ENCODE assay signal across 13 cellular contexts in genomic region chr22:48490513-48491411, GRCh38.
DNase-seq lines count a peak whose midpoint lies in the region; ATAC-seq and TF ChIP-seq lines count a peak whose summit lies in the region.
"Had no signal": no experiment of that assay in that cellular context is flagged by ENCODE, and none has a peak within 500 bp of the region (broad histone marks: within the 10 kb centered on the region; RNA-seq: fewer than 3 reads in every experiment).

No MANE protein-coding gene starts in this region.

- H3K27me3 ChIP-seq in dorsolateral prefrontal cortex = peaks cover 0 to 16% (median 0%) of the 10 kb centered on the region in 45 donors
- peaks cover 0 to 24% (median 12%) of the 10 kb centered on the region in 4 donors for H3K27me3 ChIP-seq in upper lobe of left lung

- peak overlapping the region; percentile 52 to 85 (median 73) for H3K4me3 ChIP-seq in dorsolateral prefrontal cortex
- peak overlapping the region in 3 of 4 donors; percentile 58 to 64 (median 59) for H3K4me3 ChIP-seq in upper lobe of left lung

- TF ChIP-seq CTCF in dorsolateral prefrontal cortex (IDR thresholded peaks at IDR 0.05 in 54 of 56, conservative IDR thresholded peaks at IDR 0.05 in 2 of 56; ENCODE audit: low read depth in 1 of 56, partially characterized antibody in 56 of 56) = no peak
- no peak for TF ChIP-seq CTCF in nephron progenitor cell (IDR thresholded peaks at IDR 0.05)
- TF ChIP-seq CTCF in upper lobe of left lung (IDR thresholded peaks at IDR 0.05) = no peak

- no peak for TF ChIP-seq EP300 in upper lobe of left lung (IDR thresholded peaks at IDR 0.05)

- H3K9me3 ChIP-seq in upper lobe of left lung = no peaks in the 10 kb centered on the region

- 9 to 11% methylated on average over 32 to 51 of the region's 51 CpGs for WGBS in upper lobe of left lung, 2 donors

- peaks cover 43% of the 10 kb centered on the region for H3K4me1 Mint-ChIP-seq in nephron progenitor cell
- H3K4me1 Mint-ChIP-seq: activated naive CD8-positive, alpha-beta T cell treated with anti-CD3 and anti-CD28 coated beads, Interleukin-2, amount 10 ng/mL, durations not matched to agents 7 days and 5 days had no signal

- no peak for ATAC-seq in Right ventricle myocardium superior (ENCODE audit: poor library complexity)
- no peak for ATAC-seq in Right ventricle myocardium inferior
- ATAC-seq in upper lobe of left lung (ENCODE audit: low FRiP score in 2 of 2) = no peak

- H3K27ac Mint-ChIP-seq in nephron progenitor cell = no peak overlapping the region
- H3K27ac Mint-ChIP-seq: activated naive CD8-positive, alpha-beta T cell treated with anti-CD3 and anti-CD28 coated beads, Interleukin-2, amount 10 ng/mL, durations not matched to agents 7 days and 5 days had no signal

- H3K4me3 Mint-ChIP-seq in nephron progenitor cell = peak overlapping the region; percentile 82
- H3K4me3 Mint-ChIP-seq: activated naive CD8-positive, alpha-beta T cell treated with anti-CD3 and anti-CD28 coated beads, Interleukin-2, amount 10 ng/mL, durations not matched to agents 7 days and 5 days had no signal

- DNase-seq in Right ventricle myocardium superior = peak; percentile 24
- DNase-seq in Right ventricle myocardium inferior (ENCODE audit: missing footprints) = no peak
- peak in 5 of 10 donors; percentile 25 to 66 (median 35) for DNase-seq in dorsolateral prefrontal cortex
- DNase-seq in nephron progenitor cell = no peak
- DNase-seq in upper lobe of left lung = peak in 1 of 2 donors; percentile 71
- no peak for DNase-seq in amniotic stem cell (lab: John Stamatoyannopoulos, UW)
- no peak for DNase-seq in NCI-H510A (lab: John Stamatoyannopoulos, UW)
- no peak for DNase-seq in activated naive CD4-positive, alpha-beta T cell (lab: John Stamatoyannopoulos, UW)
- DNase-seq: activated naive CD8-positive, alpha-beta T cell treated with anti-CD3 and anti-CD28 coated beads, Interleukin-2, amount 10 ng/mL, durations not matched to agents 7 days and 5 days; AML-193; left colon; NCI-H2081 treated with DMSO at 0.1 percent for 48 hours; stimulated activated CD4-positive, alpha-beta T cell treated with anti-CD3 and anti-CD28 coated beads, Interleukin-2, amount 100 ng/mL, for 24 hours had no signal

- H3K36me3 Mint-ChIP-seq in nephron progenitor cell (ENCODE audit: low read depth) = no peaks in the 10 kb centered on the region
- H3K36me3 Mint-ChIP-seq: activated naive CD8-positive, alpha-beta T cell treated with anti-CD3 and anti-CD28 coated beads, Interleukin-2, amount 10 ng/mL, durations not matched to agents 7 days and 5 days had no signal

- H3K27me3 Mint-ChIP-seq in nephron progenitor cell (ENCODE audit: low read depth, poor library complexity) = peaks cover 65% of the 10 kb centered on the region

- no peaks in the 10 kb centered on the region for H3K36me3 ChIP-seq in upper lobe of left lung

- intact Hi-C loops in Right ventricle myocardium superior (cut with DNase I) (loop anchor here (5.0 kb wide), 1 partner anchor 1643 kb away; no protein-coding TSS in a partner anchor), Right ventricle myocardium inferior (cut with DNase I) (loop anchor here (10.0 kb wide), 1 partner anchor 1646 kb away; no protein-coding TSS in a partner anchor), dorsolateral prefrontal cortex (cut with DNase I) (loop anchor here (5.0 to 10.0 kb wide), 4 partner anchors 77 to 1693 kb away; no protein-coding TSS in a partner anchor)

- TF ChIP-seq POLR2A in upper lobe of left lung (IDR thresholded peaks at IDR 0.05) = no peak

- no peaks in the 10 kb centered on the region for H3K9me3 Mint-ChIP-seq in nephron progenitor cell
- H3K9me3 Mint-ChIP-seq: activated naive CD8-positive, alpha-beta T cell treated with anti-CD3 and anti-CD28 coated beads, Interleukin-2, amount 10 ng/mL, durations not matched to agents 7 days and 5 days had no signal

- H3K4me1 ChIP-seq in upper lobe of left lung = peaks cover 0 to 26% (median 9%) of the 10 kb centered on the region in 4 donors

- H3K27ac ChIP-seq in dorsolateral prefrontal cortex (peak overlapping the region in 53 of 59 donors; percentile 26 to 95 (median 79)), upper lobe of left lung (no peak overlapping the region)

Comparison
In these comparisons a context has a peak if more than half of its experiments do, and no peak if none do; other contexts are left out.
1. H3K27ac ChIP-seq: peak in dorsolateral prefrontal cortex (53 of 59); none in upper lobe of left lung (0 of 4).